1 cellular context compared by ENCODE assay signal in the genomic region with DNA sequence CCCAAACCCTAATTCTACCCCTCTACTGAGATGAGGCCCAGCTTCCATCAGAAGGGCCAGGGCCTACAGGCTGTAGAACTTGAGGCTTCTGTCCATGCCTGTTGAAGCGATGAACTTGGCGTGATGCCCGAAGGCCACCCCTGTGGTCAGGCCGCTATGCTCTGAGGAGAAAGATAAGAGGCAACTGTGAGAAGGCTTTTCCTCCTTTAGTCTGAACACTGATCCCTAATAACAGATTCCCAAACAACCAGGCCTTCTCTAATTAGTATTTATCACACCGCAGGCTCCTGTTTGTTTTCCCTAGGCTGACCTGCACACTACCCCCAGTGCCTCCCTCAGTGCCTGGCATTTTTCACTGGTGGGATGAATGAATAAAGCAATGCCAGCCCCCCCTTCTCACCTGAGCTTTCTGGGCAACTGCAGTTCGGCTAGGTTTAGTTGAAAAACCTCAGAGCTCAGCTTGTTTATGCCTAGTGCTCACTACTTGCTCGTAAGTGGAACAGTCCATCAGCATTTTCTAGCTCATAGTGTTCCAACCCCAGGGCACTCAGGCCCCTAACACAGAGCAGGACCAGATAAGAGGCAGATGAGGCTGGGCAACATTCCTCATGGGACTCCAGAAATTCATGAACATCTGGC.
TF ChIP-seq lines count a peak whose summit lies in the region.

No MANE protein-coding gene starts in this region.

TF ChIP-seq in HepG2, 621 proteins besides CTCF, POLR2A, EP300 and RAD21:
- no peak for TF ChIP-seq AHR (CRISPR knock-in tag; IDR thresholded peaks at IDR 0.05)
- no peak for TF ChIP-seq MBD4 (IDR thresholded peaks at IDR 0.05; ENCODE audit: borderline replicate concordance, low read length)
- TF ChIP-seq ZNF431 (CRISPR knock-in tag; IDR thresholded peaks at IDR 0.05; ENCODE audit: borderline replicate concordance, low read depth): no peak
- no peak for TF ChIP-seq BHLHE40 (IDR thresholded peaks at IDR 0.05; ENCODE audit: low read length)
- no peak for TF ChIP-seq PRDM15 (CRISPR knock-in tag; IDR thresholded peaks at IDR 0.05)
- TF ChIP-seq, protein P1, sequence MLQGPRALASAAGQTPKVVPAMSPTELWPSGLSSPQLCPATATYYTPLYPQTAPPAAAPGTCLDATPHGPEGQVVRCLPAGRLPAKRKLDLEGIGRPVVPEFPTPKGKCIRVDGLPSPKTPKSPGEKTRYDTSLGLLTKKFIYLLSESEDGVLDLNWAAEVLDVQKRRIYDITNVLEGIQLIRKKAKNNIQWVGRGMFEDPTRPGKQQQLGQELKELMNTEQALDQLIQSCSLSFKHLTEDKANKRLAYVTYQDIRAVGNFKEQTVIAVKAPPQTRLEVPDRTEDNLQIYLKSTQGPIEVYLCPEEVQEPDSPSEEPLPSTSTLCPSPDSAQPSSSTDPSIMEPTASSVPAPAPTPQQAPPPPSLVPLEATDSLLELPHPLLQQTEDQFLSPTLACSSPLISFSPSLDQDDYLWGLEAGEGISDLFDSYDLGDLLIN (CRISPR knock-in tag; IDR thresholded peaks at IDR 0.05; ENCODE audit: borderline replicate concordance): no peak
- TF ChIP-seq ZFAT (CRISPR knock-in tag; conservative IDR thresholded peaks at IDR 0.05): no peak
- TF ChIP-seq HNRNPH1 (optimal IDR thresholded peaks at IDR 0.05; ENCODE audit: low read depth, low read length): no peak
TF ChIP-seq in HepG2: peak in this region for 0.
